Comparison of ENCODE assay signal across 8 cellular contexts in the genomic region with DNA sequence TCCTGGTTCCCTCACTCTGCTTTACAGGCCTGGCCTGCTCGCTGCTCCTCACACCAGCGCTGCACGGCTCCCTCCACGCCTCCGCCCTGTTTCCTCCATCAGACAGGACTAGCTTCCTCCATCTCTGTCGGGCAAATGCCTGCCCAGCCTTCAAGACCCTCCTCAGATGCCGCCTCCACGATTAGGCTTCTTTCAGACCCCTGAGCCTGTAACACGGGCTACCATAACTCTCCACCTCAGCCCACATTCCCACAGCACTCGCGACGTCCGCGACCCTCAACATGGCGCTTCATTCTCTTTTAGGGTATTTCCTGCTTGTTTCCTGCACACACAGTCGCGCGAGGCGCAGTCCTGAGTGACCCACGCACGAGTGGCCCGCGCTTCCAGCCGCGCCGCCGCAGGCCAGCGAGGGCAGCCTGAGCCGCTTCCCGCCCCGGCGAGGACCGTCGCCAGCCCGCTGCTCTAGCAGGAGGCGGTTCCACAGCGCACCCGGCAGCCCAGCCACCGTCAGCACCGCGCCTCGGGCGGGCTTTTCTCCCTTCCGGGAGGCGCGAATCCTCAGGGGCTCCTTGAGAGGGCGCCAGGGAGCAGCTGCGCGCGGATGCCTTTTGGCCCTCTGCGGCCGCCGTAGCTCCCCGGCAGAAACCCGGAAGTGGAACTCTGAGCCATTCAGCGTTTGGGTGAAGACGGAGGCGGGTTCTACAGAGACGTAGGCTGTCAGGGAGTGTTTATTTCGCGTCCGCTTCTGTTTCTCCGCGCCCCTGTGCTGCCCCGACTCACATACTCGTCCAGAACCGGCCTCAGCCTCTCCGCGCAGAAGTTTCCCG.
DNase-seq lines count a peak whose midpoint lies in the region; ATAC-seq lines count a peak whose summit lies in the region.

A gene (plus strand): TSS at position 695 of the 827 bp plus-strand sequence. CDS start 138 bp downstream, outside the sequence.

- H3K36me3 Mint-ChIP-seq in memory B cell, result peaks cover 20% of the 10 kb centered on the region

- H3K4me3 Mint-ChIP-seq in memory B cell, result peak within 1 kb of the TSS; percentile 93

- DNase-seq in AG08396 (ENCODE audit: low spot score) (peak; percentile 95), ecto neural progenitor cell (ENCODE audit: low spot score) (peak; percentile 97), memory B cell (ENCODE audit: low spot score in 2 of 2) (peak; percentile 99 to 100), T1000 (lab: John Stamatoyannopoulos, UW) (no peak)
- DNase-seq in activated CD4-positive, alpha-beta T cell treated with anti-CD3 and anti-CD28 coated beads for 48 hours, result peak; percentile 96
- peak; percentile 94 for DNase-seq in stimulated activated CD8-positive, alpha-beta memory T cell treated with anti-CD3 and anti-CD28 coated beads, Interleukin-15, amount 100 ng/mL, for 1 hour (ENCODE audit: low read depth)

- peaks cover 20% of the 10 kb centered on the region for H3K4me1 Mint-ChIP-seq in memory B cell

- ATAC-seq in GM19324 (IDR thresholded peaks at IDR 0.05; ENCODE audit: low FRiP score, unreplicated experiment) (peak; percentile 100), HG03520 (IDR thresholded peaks at IDR 0.05; ENCODE audit: unreplicated experiment) (peak; percentile 100), memory B cell (ENCODE audit: low read depth) (peak; percentile 92)

- peaks cover 6% of the 10 kb centered on the region for H3K9me3 Mint-ChIP-seq in memory B cell

- H3K27ac Mint-ChIP-seq in memory B cell, result peak within 1 kb of the TSS; percentile 94

- H3K27me3 Mint-ChIP-seq in memory B cell, result no peaks in the 10 kb centered on the region
